23 cellular contexts compared by ENCODE assay signal in the genomic region with DNA sequence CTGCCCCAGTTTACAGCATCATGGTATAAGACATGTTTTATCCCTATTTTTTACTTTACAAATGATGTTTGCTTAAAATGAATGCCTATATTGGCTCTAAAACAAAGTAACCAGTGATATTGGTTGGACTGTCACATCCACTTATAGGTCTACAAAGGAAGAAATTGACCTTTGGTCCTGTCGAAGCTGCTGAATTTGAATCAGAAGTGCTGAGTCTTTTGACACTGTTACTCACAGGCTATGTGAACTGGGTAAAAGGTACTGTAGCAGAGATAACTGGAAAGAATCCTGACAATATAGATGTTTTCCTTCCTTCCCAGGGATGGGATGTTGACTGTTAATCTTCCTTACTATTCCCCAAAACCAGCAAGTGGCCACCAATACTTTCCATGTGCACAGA.
"Had no signal": no experiment of that assay in that cellular context is flagged by ENCODE, and none has a peak within 500 bp of the region (broad histone marks: within the 10 kb centered on the region; RNA-seq: fewer than 3 reads in every experiment).

No MANE protein-coding gene starts in this region.

- H3K36me3 ChIP-seq: esophagus muscularis mucosa, gastroesophageal sphincter, heart right ventricle, left ventricle myocardium inferior, sigmoid colon, spleen, uterus, WERI-Rb-1 had no signal

- ATAC-seq: activated CD8-positive, alpha-beta T cell treated with anti-CD3 and anti-CD28 coated beads, Interleukin-2, amount 10 ng/mL, durations not matched to agents 7 days and 5 days; activated naive CD8-positive, alpha-beta T cell treated with anti-CD3 and anti-CD28 coated beads, Interleukin-2, amount 50 U/mL, for 24 hours; gastroesophageal sphincter; heart right ventricle had no signal

- H3K4me1 ChIP-seq: esophagus muscularis mucosa, gastroesophageal sphincter, left ventricle myocardium inferior, sigmoid colon, spleen, testis, uterus had no signal

- H3K4me3 ChIP-seq: coronary artery, esophagus muscularis mucosa, gastroesophageal sphincter, heart right ventricle, left ventricle myocardium inferior, sigmoid colon, spleen, testis, uterus had no signal

- H3K27me3 ChIP-seq: esophagus muscularis mucosa, gastroesophageal sphincter, sigmoid colon, spleen, testis, uterus had no signal

- H3K27ac ChIP-seq: coronary artery, esophagus muscularis mucosa, gastroesophageal sphincter, heart right ventricle, left ventricle myocardium inferior, sigmoid colon, spleen, testis, uterus, WERI-Rb-1 had no signal

- DNase-seq: activated CD4-positive, alpha-beta T cell treated with anti-CD3 and anti-CD28 coated beads, Interleukin-2, amount 50 U/mL, for 1 hour; activated CD4-positive, CD25-positive, alpha-beta regulatory T cell treated with anti-CD3 and anti-CD28 coated beads, Interleukin-2, amount 50 U/mL, for 72 hours; activated CD8-positive, alpha-beta T cell treated with anti-CD3 and anti-CD28 coated beads, Interleukin-2, amount 10 ng/mL, durations not matched to agents 7 days and 5 days; activated gamma-delta T cell; activated naive CD4-positive, alpha-beta T cell treated with anti-CD3 and anti-CD28 coated beads, Interleukin-2, amount 50 U/mL, for 16 hours; activated naive CD8-positive, alpha-beta T cell treated with anti-CD3 and anti-CD28 coated beads, Interleukin-2, amount 50 U/mL, for 24 hours; cerebellar nuclear complex; heart right ventricle; left ventricle myocardium inferior; mammary epithelial cell; nucleus accumbens; posterior cingulate gyrus; sigmoid colon; spleen; stimulated activated CD4-positive, alpha-beta T cell treated with anti-CD3 and anti-CD28 coated beads, Interleukin-4, amount 100 ng/mL, for 1 hour; stimulated activated naive CD4-positive, alpha-beta T cell; testis; trophoblast cell; uterus; WERI-Rb-1 had no signal

- H3K9me3 ChIP-seq: esophagus muscularis mucosa, gastroesophageal sphincter, heart right ventricle, left ventricle myocardium inferior, sigmoid colon, spleen, testis, uterus had no signal
